ENCODE assay signal across 8 cellular contexts in genomic region chr2:241734467-241735208, GRCh38. TPM values are rescaled to one million over a fixed set of nuclear protein-coding genes. Genes with fewer than 3 reads are reported as not detected.
DNase-seq lines count a peak whose midpoint lies in the region; ATAC-seq and TF ChIP-seq lines count a peak whose summit lies in the region.

D2HGDH (plus strand) TSS chr2:241734630; CDS start chr2:241735225, 595 bp downstream.

- CTCF ChIA-PET in activated CD4-positive, alpha-beta memory T cell treated with anti-CD3 and anti-CD28 coated beads for 36 hours (lab: Charles Lee) = interaction anchor here (1.2 to 6.7 kb wide), 8 partner anchors 27 to 144 kb away, joined by 3 to 50 read pairs (median 8); partner anchors contain the start of genes ING5 and RTP5

- no peaks in the 10 kb centered on the region for H3K27me3 Mint-ChIP-seq in activated CD4-positive, alpha-beta memory T cell treated with anti-CD3 and anti-CD28 coated beads for 36 hours

- H3K27ac ChIP-seq in C4-2B = peak within 1 kb of the TSS; percentile 95
- H3K27ac ChIP-seq in dorsolateral prefrontal cortex = peak within 1 kb of the TSS; percentile 9 to 96 (median 90)

- peak within 1 kb of the TSS; percentile 70 for H3K27ac Mint-ChIP-seq in activated CD4-positive, alpha-beta memory T cell treated with anti-CD3 and anti-CD28 coated beads for 36 hours

- TF ChIP-seq CTCF in C4-2B (conservative IDR thresholded peaks at IDR 0.05) (no peak), dorsolateral prefrontal cortex (IDR thresholded peaks at IDR 0.05 in 54 of 56, conservative IDR thresholded peaks at IDR 0.05 in 2 of 56; ENCODE audit: low read depth in 1 of 56, partially characterized antibody in 56 of 56) (peak in 7 of 56 donors; percentile 1 to 43 (median 13)), lower leg skin (IDR thresholded peaks at IDR 0.05) (no peak)

- H3K4me3 Mint-ChIP-seq in activated CD4-positive, alpha-beta memory T cell treated with anti-CD3 and anti-CD28 coated beads for 36 hours = peak within 1 kb of the TSS; percentile 81

- peaks cover 4% of the 10 kb centered on the region for H3K36me3 Mint-ChIP-seq in activated CD4-positive, alpha-beta memory T cell treated with anti-CD3 and anti-CD28 coated beads for 36 hours

- TF ChIP-seq POLR2A in lower leg skin (IDR thresholded peaks at IDR 0.05) = no peak

- intact Hi-C loops in activated CD4-positive, alpha-beta memory T cell treated with anti-CD3 and anti-CD28 coated beads for 36 hours (cut with micrococcal nuclease) = loop anchor here (1.0 to 5.0 kb wide), 5 partner anchors 32 to 377 kb away; partner anchors contain the start of genes DTYMK, FARP2 and ING5
- intact Hi-C loops in dorsolateral prefrontal cortex (cut with DNase I) (loop anchor here (2.0 to 10.0 kb wide), 6 partner anchors 47 to 880 kb away; partner anchors contain the start of genes DTYMK (in 2 of the 2), ATG4B (in 1 of the 2) and THAP4 (in 1 of the 2)), lower leg skin (cut with DNase I; ENCODE audit: low total_unique reads) (no loop called here)

- H3K4me3 ChIP-seq in dorsolateral prefrontal cortex = peak within 1 kb of the TSS; percentile 66 to 99 (median 94)
- H3K4me3 ChIP-seq in lower leg skin (ENCODE audit: low read depth, poor library complexity, severe bottlenecking) = peak within 1 kb of the TSS; percentile 76

- POLR2A ChIA-PET in activated CD4-positive, alpha-beta memory T cell treated with anti-CD3 and anti-CD28 coated beads for 36 hours (lab: Charles Lee) = interaction anchor here (1.0 to 1.9 kb wide), 8 partner anchors 29 to 151 kb away, joined by 3 to 11 read pairs (median 4); partner anchors contain the start of genes ATG4B and ING5

- peaks cover 49% of the 10 kb centered on the region for H3K4me1 Mint-ChIP-seq in activated CD4-positive, alpha-beta memory T cell treated with anti-CD3 and anti-CD28 coated beads for 36 hours (ENCODE audit: low read depth)

- DNase-seq in NCI-H82 (lab: John Stamatoyannopoulos, UW) (peak; percentile 94), dorsolateral prefrontal cortex (peak; percentile 83 to 95 (median 92)), lower leg skin (ENCODE audit: low spot score in 2 of 2) (peak; percentile 88 to 99)
- peak; percentile 95 for DNase-seq in activated CD4-positive, alpha-beta memory T cell treated with anti-CD3 and anti-CD28 coated beads for 36 hours
- DNase-seq in stimulated activated CD4-positive, alpha-beta T cell treated with anti-CD3 and anti-CD28 coated beads, Interleukin-4, amount 100 ng/mL, for 4 hours = peak; percentile 87 to 97

- no peaks in the 10 kb centered on the region for H3K9me3 Mint-ChIP-seq in activated CD4-positive, alpha-beta memory T cell treated with anti-CD3 and anti-CD28 coated beads for 36 hours

- no peaks in the 10 kb centered on the region for H3K27me3 ChIP-seq in dorsolateral prefrontal cortex

- peak; percentile 70 for ATAC-seq in GM19395 (IDR thresholded peaks at IDR 0.05; ENCODE audit: unreplicated experiment)
- peak; percentile 63 for ATAC-seq in HG03565 (IDR thresholded peaks at IDR 0.05; ENCODE audit: unreplicated experiment)

- 1 to 2% methylated on average over 30 to 67 of the region's 98 CpGs for WGBS in lower leg skin, 2 donors

RNA-seq across cellular contexts. Expression of gene D2HGDH, which starts in this region (rescaled TPM):
- 10 to 100 TPM; 27.5 to 28.2 TPM for total RNA-seq in activated CD4-positive, alpha-beta memory T cell treated with anti-CD3 and anti-CD28 coated beads for 36 hours
- total RNA-seq in dorsolateral prefrontal cortex (10 to 100 TPM; 17.2 to 49.8 (median 28.8) TPM), lower leg skin (10 to 100 TPM; 34.8 to 65.1 (median 48.2) TPM)

Comparison
In these comparisons a context has a peak if more than half of its experiments do, and no peak if none do; other contexts are left out.
1. Peak in every context shown above with its lines: DNase-seq, ATAC-seq, H3K4me3 ChIP-seq and H3K27ac ChIP-seq.